Comparison of ENCODE assay signal across 1 cellular context in genomic region chr2:85577386-85578242, GRCh38.
A peak's percentile ranks its signal among the peaks of the same experiment; 100 is the strongest.
TF ChIP-seq lines count a peak whose summit lies in the region.

VAMP8 (plus strand) TSS chr2:85577586; CDS start chr2:85577647, 61 bp downstream.

TF ChIP-seq in K562, 482 proteins besides CTCF, POLR2A, EP300 and RAD21 (continued from another document):
- TF ChIP-seq RBFOX2 (IDR thresholded peaks at IDR 0.05; ENCODE audit: low read depth, low read length) (peak; percentile 67), ZNF75A (CRISPR knock-in tag; IDR thresholded peaks at IDR 0.05) (no peak), CHD7 (IDR thresholded peaks at IDR 0.05; ENCODE audit: low read depth, low read length) (no peak), ZHX1 (conservative IDR thresholded peaks at IDR 0.05; ENCODE audit: low read length) (0 out of 2 replicates have a peak, but pooled peaks have one; percentile 38), IRF2 (CRISPR knock-in tag; IDR thresholded peaks at IDR 0.05) (no peak), HDGF (IDR thresholded peaks at IDR 0.05) (0 out of 2 replicates have a peak, but pooled peaks have one; percentile 53), HNRNPLL (IDR thresholded peaks at IDR 0.05; ENCODE audit: low read depth, low read length, poor library complexity, severe bottlenecking) (no peak), AFF4 (CRISPR knock-in tag; IDR thresholded peaks at IDR 0.05) (no peak), HDAC1 (IDR thresholded peaks at IDR 0.05) (peak in 1 of 2 experiments; percentile 45; a peak in 2 of 4 replicates), IFI16 (CRISPR knock-in tag; IDR thresholded peaks at IDR 0.05) (no peak), ARID2 (IDR thresholded peaks at IDR 0.05) (no peak), FOS (IDR thresholded peaks at IDR 0.05; ENCODE audit: extremely low read depth, insufficient read length) (no peak), ZNF592 (IDR thresholded peaks at IDR 0.05) (no peak), ATF7 (IDR thresholded peaks at IDR 0.05) (0 out of 2 replicates have a peak, but pooled peaks have one; percentile 8), SPI1 (IDR thresholded peaks at IDR 0.05; ENCODE audit: borderline replicate concordance, low read depth, low read length) (peak; percentile 71), SIN3B (IDR thresholded peaks at IDR 0.05; ENCODE audit: low read depth) (no peak), CBX3 (IDR thresholded peaks at IDR 0.05; ENCODE audit: borderline replicate concordance in 1 of 2, low read length in 2 of 2) (0 out of 3 replicates have a peak, but pooled peaks of 1 of the 2 experiments have one; percentile 35), EZH2 (IDR thresholded peaks at IDR 0.05; ENCODE audit: borderline replicate concordance, low read depth, low read length) (no peak), ERF (CRISPR knock-in tag; IDR thresholded peaks at IDR 0.05) (0 out of 2 replicates have a peak, but pooled peaks have one; percentile 39), TAF15 (IDR thresholded peaks at IDR 0.05; ENCODE audit: low read depth, low read length) (no peak), SMAD1 (IDR thresholded peaks at IDR 0.05; ENCODE audit: low read depth, low read length, partially characterized antibody) (no peak), RHOXF2B (CRISPR knock-in tag; conservative IDR thresholded peaks at IDR 0.05) (no peak), SOX6 (IDR thresholded peaks at IDR 0.05) (no peak), SNIP1 (IDR thresholded peaks at IDR 0.05; ENCODE audit: low read depth) (no peak), TEAD1 (CRISPR knock-in tag; IDR thresholded peaks at IDR 0.05) (peak in 1 of 2 experiments; percentile 21; a peak in 1 of 4 replicates), ZNF12 (CRISPR knock-in tag; IDR thresholded peaks at IDR 0.05) (no peak), XRCC4 (IDR thresholded peaks at IDR 0.05; ENCODE audit: extremely low read depth, insufficient read depth, insufficient read length) (no peak), POLR2AphosphoS5 (IDR thresholded peaks at IDR 0.05; ENCODE audit: control insufficient read depth, insufficient read depth, low read depth, low read length) (peak; percentile 50; the same call in 1 of the 2 replicates)
TF ChIP-seq in K562: peak in this region for 54.
